ENCODE assay signal across 8 cellular contexts in genomic region chr5:63401434-63402046, GRCh38.
DNase-seq lines count a peak whose midpoint lies in the region; ATAC-seq and TF ChIP-seq lines count a peak whose summit lies in the region.

No MANE protein-coding gene starts in this region.

- H3K9me2 ChIP-seq in neural cell (ENCODE audit: insufficient read depth, low read length), result no peaks in the 10 kb centered on the region

- no peaks in the 10 kb centered on the region for H3K36me3 ChIP-seq in SK-N-MC (ENCODE audit: insufficient read depth, low read length)
- H3K36me3 ChIP-seq in neural cell (ENCODE audit: insufficient read depth, low read length), result no peaks in the 10 kb centered on the region

- no peaks in the 10 kb centered on the region for H4K20me1 ChIP-seq in neural cell (ENCODE audit: insufficient read depth)

- H3F3A ChIP-seq in neural cell (ENCODE audit: insufficient read depth, low read length, poor library complexity, severe bottlenecking), result no peaks in the 10 kb centered on the region

- no peaks in the 10 kb centered on the region for H3K9me3 ChIP-seq in SK-N-MC (ENCODE audit: low read depth, low read length)
- H3K9me3 ChIP-seq in neural cell (ENCODE audit: low read length), result no peaks in the 10 kb centered on the region

- in situ Hi-C loops in KBM-7 (cut with MboI; ENCODE audit: low pct_unique_long_range_greater_than_20kb, low sequenced_read_pairs), result no loop called here

- H3K27me3 ChIP-seq in neural cell (ENCODE audit: insufficient read depth, low read depth, low read length), result no peaks in the 10 kb centered on the region

- H3K27ac ChIP-seq in SK-N-MC (no peak overlapping the region), epithelial cell of prostate (no peak overlapping the region), neural cell (ENCODE audit: low read length) (no peak overlapping the region)

- TF ChIP-seq RAD21 in neural cell (conservative IDR thresholded peaks at IDR 0.05), result peak; percentile 95

- TF ChIP-seq CTCF in neural cell (IDR thresholded peaks at IDR 0.05; ENCODE audit: poor library complexity, severe bottlenecking), result peak; percentile 91

- no peak overlapping the region for H3K4me3 ChIP-seq in SK-N-MC
- H3K4me3 ChIP-seq in neural cell (ENCODE audit: low read length), result no peak overlapping the region

- TF ChIP-seq EP300 in neural cell (conservative IDR thresholded peaks at IDR 0.05; ENCODE audit: poor library complexity, severe bottlenecking), result no peak

- ATAC-seq in GM21576 (IDR thresholded peaks at IDR 0.05; ENCODE audit: unreplicated experiment), result peak; percentile 88

- no peak overlapping the region for H3K4me2 ChIP-seq in neural cell (ENCODE audit: low read length)

- H3K9ac ChIP-seq in SK-N-MC (ENCODE audit: insufficient read length), result no peak overlapping the region
- H3K9ac ChIP-seq in neural cell (ENCODE audit: low read length), result no peak overlapping the region

- no peak overlapping the region for H2AFZ ChIP-seq in neural cell (ENCODE audit: low read depth, low read length)

- no peaks in the 10 kb centered on the region for H3K79me2 ChIP-seq in neural cell (replicated peaks; ENCODE audit: insufficient read depth, low read length)

- peak; percentile 59 for DNase-seq in activated CD8-positive, alpha-beta memory T cell treated with anti-CD3 and anti-CD28 coated beads, Interleukin-2, amount 50 U/mL, for 48 hours
- no peak for DNase-seq in activated CD8-positive, alpha-beta memory T cell treated with anti-CD3 and anti-CD28 coated beads, Interleukin-2, amount 50 U/mL, for 4 hours
- peak; percentile 62 for DNase-seq in KBM-7
- peak; percentile 1 for DNase-seq in SK-N-MC (ENCODE audit: low read depth, low spot score)
- peak; percentile 2 for DNase-seq in epithelial cell of prostate (ENCODE audit: low read depth, low spot score)
- DNase-seq in germinal center (ENCODE audit: low spot score), result no peak

TF ChIP-seq in neural cell, 6 proteins besides CTCF, POLR2A, EP300 and RAD21:
- TF ChIP-seq MXI1 (conservative IDR thresholded peaks at IDR 0.05; ENCODE audit: poor library complexity, severe bottlenecking), result no peak
- TF ChIP-seq REST (IDR thresholded peaks at IDR 0.05; ENCODE audit: borderline replicate concordance), result no peak
- TF ChIP-seq POLR2AphosphoS5 (IDR thresholded peaks at IDR 0.05), result no peak
- TF ChIP-seq SMC3 (conservative IDR thresholded peaks at IDR 0.05; ENCODE audit: poor library complexity), result peak; percentile 97

Comparison
In these comparisons a context has a peak if more than half of its experiments do, and no peak if none do; other contexts are left out.
1. DNase-seq: peak in activated CD8-positive, alpha-beta memory T cell treated with anti-CD3 and anti-CD28 coated beads, Interleukin-2, amount 50 U/mL, for 48 hours (single experiment), KBM-7 (single experiment), SK-N-MC (single experiment) and epithelial cell of prostate (single experiment); none in activated CD8-positive, alpha-beta memory T cell treated with anti-CD3 and anti-CD28 coated beads, Interleukin-2, amount 50 U/mL, for 4 hours (single experiment) and germinal center (single experiment).